1 cellular context compared by ENCODE assay signal in the genomic region with DNA sequence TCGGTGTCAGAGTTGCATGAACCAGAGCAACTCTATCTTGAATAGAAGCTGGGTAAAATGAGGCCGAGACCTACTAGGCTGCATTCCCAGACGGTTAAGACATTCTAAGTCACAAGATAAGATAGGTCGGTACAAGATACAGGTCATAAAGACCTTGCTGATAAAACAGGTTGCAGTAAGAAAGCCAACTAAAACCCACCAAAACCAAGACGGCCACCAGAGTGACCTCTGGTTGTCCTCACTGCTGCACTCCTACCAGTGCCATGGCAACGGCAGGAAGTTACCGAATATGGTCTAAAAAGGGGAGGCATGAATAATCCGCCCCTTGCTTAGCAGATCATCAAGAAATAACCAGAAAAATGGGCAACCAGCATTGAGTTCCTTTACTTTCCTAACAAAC.
A peak's percentile ranks its signal among the peaks of the same experiment; 100 is the strongest.
TF ChIP-seq lines count a peak whose summit lies in the region.

No MANE protein-coding gene starts in this region.

TF ChIP-seq in H1, 55 proteins besides CTCF, POLR2A, EP300 and RAD21:
- TF ChIP-seq SRF (IDR thresholded peaks at IDR 0.05; ENCODE audit: low read depth, low read length) (peak; percentile 71; the same call in 1 of the 2 replicates), FOSL1 (IDR thresholded peaks at IDR 0.05; ENCODE audit: insufficient read depth, low read depth, low read length) (no peak)
